Comparison of ENCODE assay signal across 1 cellular context in genomic region chr7:50418526-50418925, GRCh38.
TF ChIP-seq lines count a peak whose summit lies in the region.

No MANE protein-coding gene starts in this region.

TF ChIP-seq in WTC11, 78 proteins besides CTCF, POLR2A, EP300 and RAD21 (continued from another document):
- TF ChIP-seq, protein P1, sequence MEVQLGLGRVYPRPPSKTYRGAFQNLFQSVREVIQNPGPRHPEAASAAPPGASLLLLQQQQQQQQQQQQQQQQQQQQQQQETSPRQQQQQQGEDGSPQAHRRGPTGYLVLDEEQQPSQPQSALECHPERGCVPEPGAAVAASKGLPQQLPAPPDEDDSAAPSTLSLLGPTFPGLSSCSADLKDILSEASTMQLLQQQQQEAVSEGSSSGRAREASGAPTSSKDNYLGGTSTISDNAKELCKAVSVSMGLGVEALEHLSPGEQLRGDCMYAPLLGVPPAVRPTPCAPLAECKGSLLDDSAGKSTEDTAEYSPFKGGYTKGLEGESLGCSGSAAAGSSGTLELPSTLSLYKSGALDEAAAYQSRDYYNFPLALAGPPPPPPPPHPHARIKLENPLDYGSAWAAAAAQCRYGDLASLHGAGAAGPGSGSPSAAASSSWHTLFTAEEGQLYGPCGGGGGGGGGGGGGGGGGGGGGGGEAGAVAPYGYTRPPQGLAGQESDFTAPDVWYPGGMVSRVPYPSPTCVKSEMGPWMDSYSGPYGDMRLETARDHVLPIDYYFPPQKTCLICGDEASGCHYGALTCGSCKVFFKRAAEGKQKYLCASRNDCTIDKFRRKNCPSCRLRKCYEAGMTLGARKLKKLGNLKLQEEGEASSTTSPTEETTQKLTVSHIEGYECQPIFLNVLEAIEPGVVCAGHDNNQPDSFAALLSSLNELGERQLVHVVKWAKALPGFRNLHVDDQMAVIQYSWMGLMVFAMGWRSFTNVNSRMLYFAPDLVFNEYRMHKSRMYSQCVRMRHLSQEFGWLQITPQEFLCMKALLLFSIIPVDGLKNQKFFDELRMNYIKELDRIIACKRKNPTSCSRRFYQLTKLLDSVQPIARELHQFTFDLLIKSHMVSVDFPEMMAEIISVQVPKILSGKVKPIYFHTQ (CRISPR knock-in tag; IDR thresholded peaks at IDR 0.05), result no peak
- TF ChIP-seq ATF6 (CRISPR knock-in tag; IDR thresholded peaks at IDR 0.05) (no peak), MLX (CRISPR knock-in tag; IDR thresholded peaks at IDR 0.05) (no peak), HMGXB4 (CRISPR knock-in tag; IDR thresholded peaks at IDR 0.05) (no peak), SMAD3 (CRISPR knock-in tag; IDR thresholded peaks at IDR 0.05; ENCODE audit: borderline replicate concordance) (no peak), TEAD1 (CRISPR knock-in tag; IDR thresholded peaks at IDR 0.05) (no peak), GRHL2 (CRISPR knock-in tag; IDR thresholded peaks at IDR 0.05; ENCODE audit: insufficient replicate concordance, severe bottlenecking) (no peak), ETV6 (CRISPR knock-in tag; IDR thresholded peaks at IDR 0.05) (no peak), NR2C2 (CRISPR knock-in tag; IDR thresholded peaks at IDR 0.05) (no peak)
- TF ChIP-seq, protein P2, sequence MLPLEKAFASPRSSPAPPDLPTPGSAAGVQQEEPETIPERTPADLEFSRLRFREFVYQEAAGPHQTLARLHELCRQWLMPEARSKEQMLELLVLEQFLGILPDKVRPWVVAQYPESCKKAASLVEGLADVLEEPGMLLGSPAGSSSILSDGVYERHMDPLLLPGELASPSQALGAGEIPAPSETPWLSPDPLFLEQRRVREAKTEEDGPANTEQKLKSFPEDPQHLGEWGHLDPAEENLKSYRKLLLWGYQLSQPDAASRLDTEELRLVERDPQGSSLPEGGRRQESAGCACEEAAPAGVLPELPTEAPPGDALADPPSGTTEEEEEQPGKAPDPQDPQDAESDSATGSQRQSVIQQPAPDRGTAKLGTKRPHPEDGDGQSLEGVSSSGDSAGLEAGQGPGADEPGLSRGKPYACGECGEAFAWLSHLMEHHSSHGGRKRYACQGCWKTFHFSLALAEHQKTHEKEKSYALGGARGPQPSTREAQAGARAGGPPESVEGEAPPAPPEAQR (CRISPR knock-in tag; IDR thresholded peaks at IDR 0.05), result no peak
- TF ChIP-seq, protein P3, sequence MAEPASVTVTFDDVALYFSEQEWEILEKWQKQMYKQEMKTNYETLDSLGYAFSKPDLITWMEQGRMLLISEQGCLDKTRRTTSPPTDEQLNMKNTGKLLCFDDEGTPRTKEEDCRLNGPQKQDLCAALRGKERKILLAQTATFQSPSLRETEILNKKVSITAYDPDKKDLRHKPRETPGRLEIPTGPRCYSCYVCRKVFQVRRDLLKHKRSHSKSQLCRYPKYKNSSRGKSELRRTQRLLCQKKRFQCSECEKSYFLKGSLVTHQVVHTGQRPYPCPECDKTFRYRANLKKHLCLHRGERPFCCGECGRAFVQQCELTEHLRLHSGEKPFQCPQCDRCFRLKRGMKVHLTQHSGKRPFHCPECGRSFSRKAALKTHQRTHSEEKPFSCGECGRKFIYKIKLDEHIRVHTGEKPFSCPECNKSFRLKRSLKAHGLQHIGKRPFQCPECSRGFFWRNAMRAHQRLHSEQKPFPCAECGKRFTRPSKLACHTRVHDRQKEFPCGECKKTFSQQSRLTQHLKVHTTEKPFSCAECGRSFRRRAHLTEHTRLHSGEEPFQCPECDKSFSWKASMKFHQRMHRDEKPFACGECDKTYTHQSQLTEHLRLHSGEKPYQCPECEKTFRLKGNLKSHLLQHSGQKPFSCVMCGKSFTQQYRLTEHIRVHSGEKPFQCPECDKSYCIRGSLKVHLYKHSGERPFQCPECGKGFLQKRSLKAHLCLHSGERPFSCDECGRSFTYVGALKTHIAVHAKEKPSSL (CRISPR knock-in tag; conservative IDR thresholded peaks at IDR 0.05), result no peak
- TF ChIP-seq, protein P4, sequence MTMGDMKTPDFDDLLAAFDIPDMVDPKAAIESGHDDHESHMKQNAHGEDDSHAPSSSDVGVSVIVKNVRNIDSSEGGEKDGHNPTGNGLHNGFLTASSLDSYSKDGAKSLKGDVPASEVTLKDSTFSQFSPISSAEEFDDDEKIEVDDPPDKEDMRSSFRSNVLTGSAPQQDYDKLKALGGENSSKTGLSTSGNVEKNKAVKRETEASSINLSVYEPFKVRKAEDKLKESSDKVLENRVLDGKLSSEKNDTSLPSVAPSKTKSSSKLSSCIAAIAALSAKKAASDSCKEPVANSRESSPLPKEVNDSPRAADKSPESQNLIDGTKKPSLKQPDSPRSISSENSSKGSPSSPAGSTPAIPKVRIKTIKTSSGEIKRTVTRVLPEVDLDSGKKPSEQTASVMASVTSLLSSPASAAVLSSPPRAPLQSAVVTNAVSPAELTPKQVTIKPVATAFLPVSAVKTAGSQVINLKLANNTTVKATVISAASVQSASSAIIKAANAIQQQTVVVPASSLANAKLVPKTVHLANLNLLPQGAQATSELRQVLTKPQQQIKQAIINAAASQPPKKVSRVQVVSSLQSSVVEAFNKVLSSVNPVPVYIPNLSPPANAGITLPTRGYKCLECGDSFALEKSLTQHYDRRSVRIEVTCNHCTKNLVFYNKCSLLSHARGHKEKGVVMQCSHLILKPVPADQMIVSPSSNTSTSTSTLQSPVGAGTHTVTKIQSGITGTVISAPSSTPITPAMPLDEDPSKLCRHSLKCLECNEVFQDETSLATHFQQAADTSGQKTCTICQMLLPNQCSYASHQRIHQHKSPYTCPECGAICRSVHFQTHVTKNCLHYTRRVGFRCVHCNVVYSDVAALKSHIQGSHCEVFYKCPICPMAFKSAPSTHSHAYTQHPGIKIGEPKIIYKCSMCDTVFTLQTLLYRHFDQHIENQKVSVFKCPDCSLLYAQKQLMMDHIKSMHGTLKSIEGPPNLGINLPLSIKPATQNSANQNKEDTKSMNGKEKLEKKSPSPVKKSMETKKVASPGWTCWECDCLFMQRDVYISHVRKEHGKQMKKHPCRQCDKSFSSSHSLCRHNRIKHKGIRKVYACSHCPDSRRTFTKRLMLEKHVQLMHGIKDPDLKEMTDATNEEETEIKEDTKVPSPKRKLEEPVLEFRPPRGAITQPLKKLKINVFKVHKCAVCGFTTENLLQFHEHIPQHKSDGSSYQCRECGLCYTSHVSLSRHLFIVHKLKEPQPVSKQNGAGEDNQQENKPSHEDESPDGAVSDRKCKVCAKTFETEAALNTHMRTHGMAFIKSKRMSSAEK (CRISPR knock-in tag; IDR thresholded peaks at IDR 0.05; ENCODE audit: borderline replicate concordance), result no peak
